Comparison of ENCODE assay signal across 25 cellular contexts in the genomic region with DNA sequence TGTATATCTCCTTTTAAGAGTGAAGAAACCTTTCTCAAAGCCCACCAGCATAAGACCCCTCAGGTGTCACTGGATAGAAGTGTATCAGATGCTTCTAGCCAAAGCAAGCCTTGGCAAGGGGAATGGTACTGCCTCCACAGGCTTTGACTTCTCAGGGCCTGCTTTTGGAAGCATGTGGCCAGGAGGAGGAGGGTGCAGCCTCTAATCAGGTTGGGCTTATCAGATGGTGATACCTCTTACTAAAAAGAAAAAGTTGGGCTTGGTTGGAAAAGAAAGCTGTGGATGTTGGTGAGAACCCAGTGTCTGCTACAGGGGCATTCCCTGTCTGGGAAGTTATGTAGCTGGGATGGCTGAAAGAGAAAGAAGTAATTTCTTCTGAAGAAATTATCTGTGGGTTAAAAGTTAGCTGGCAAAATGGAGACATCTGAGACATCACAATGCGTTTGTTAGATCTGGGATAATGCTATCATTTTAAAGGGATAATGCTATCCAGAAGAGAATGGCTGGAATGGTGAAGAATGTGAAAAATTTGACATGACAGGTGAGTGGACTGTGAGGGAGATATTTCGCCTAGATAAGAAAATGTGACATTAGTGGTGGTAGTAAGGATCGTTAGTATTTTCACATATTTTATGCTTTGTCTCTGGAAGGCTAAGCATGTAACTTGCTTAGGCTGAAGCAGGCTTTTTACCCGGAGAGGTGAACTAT. TPM values are rescaled to one million over a fixed set of nuclear protein-coding genes. Genes with fewer than 3 reads are reported as not detected.
DNase-seq lines count a peak whose midpoint lies in the region; ATAC-seq, FAIRE-seq and TF ChIP-seq lines count a peak whose summit lies in the region.
"Had no signal": no experiment of that assay in that cellular context is flagged by ENCODE, and none has a peak within 500 bp of the region (broad histone marks: within the 10 kb centered on the region; RNA-seq: fewer than 3 reads in every experiment).

No MANE protein-coding gene starts in this region.

- H3K4me1 Mint-ChIP-seq in activated naive CD4-positive, alpha-beta T cell treated with anti-CD3 and anti-CD28 coated beads for 36 hours (ENCODE audit: low read depth): peaks cover 14% of the 10 kb centered on the region

- peak; percentile 62 for FAIRE-seq in keratinocyte (lab: Jason Lieb, UNC)
- FAIRE-seq: frontal cortex had no signal

- no peaks in the 10 kb centered on the region for H3K27me3 Mint-ChIP-seq in activated naive CD4-positive, alpha-beta T cell treated with anti-CD3 and anti-CD28 coated beads for 36 hours (ENCODE audit: low read depth)
- H3K27me3 Mint-ChIP-seq: B cell had no signal

- dilution Hi-C loops in keratinocyte (cut with MboI; ENCODE audit: extremely low pct_ligation_motif_present, low sequenced_read_pairs): no loop called here

- H3K9ac ChIP-seq in SK-N-SH: no peak overlapping the region
- H3K9ac ChIP-seq in keratinocyte (ENCODE audit: control insufficient read depth, extremely low read depth, insufficient read depth, low read length): no peak overlapping the region
- H3K9ac ChIP-seq: KMS-11 had no signal

- H3K79me2 ChIP-seq in SK-N-SH (ENCODE audit: insufficient read depth) (peaks cover 100% of the 10 kb centered on the region), keratinocyte (ENCODE audit: control insufficient read depth, insufficient read depth, low read length) (peaks cover 98% of the 10 kb centered on the region)

- no peak overlapping the region for H3K4me3 Mint-ChIP-seq in activated naive CD4-positive, alpha-beta T cell treated with anti-CD3 and anti-CD28 coated beads for 36 hours
- H3K4me3 Mint-ChIP-seq: B cell had no signal

- CTCF ChIA-PET in SK-N-SH (lab: Yijun Ruan, JAX): interaction anchor here (1.8 kb wide), 1 partner anchor 55 kb away, joined by 8 read pairs; no protein-coding TSS in a partner anchor
- CTCF ChIA-PET in activated naive CD4-positive, alpha-beta T cell treated with anti-CD3 and anti-CD28 coated beads for 36 hours (lab: Charles Lee): no interaction called here

- H3K36me3 ChIP-seq in cardiac muscle cell (no peaks in the 10 kb centered on the region), heart right ventricle (no peaks in the 10 kb centered on the region), SK-N-SH (replicated peaks in 1 of 2; ENCODE audit: control insufficient read depth in 1 of 2, insufficient read depth in 2 of 2, low read length in 1 of 2) (peaks cover 0 to 10% of the 10 kb centered on the region in 2 experiments), keratinocyte (ENCODE audit: control insufficient read depth in 2 of 2, extremely low read depth in 1 of 2, insufficient read depth in 2 of 2, low read length in 2 of 2) (no peaks in the 10 kb centered on the region), upper lobe of right lung (no peaks in the 10 kb centered on the region), esophagus squamous epithelium (no peaks in the 10 kb centered on the region)
- H3K36me3 ChIP-seq: adrenal gland, esophagus muscularis mucosa, lower lobe of right lung had no signal

- TF ChIP-seq RAD21 in SK-N-SH (IDR thresholded peaks at IDR 0.05; ENCODE audit: low read length): no peak

- H3K27me3 ChIP-seq in cardiac muscle cell (no peaks in the 10 kb centered on the region), heart right ventricle (no peaks in the 10 kb centered on the region), SK-N-SH (ENCODE audit: insufficient read depth) (no peaks in the 10 kb centered on the region), keratinocyte (ENCODE audit: control insufficient read depth, extremely low read depth, insufficient read depth, low read length) (no peaks in the 10 kb centered on the region), upper lobe of right lung (no peaks in the 10 kb centered on the region), esophagus squamous epithelium (no peaks in the 10 kb centered on the region)
- H3K27me3 ChIP-seq: adrenal gland, esophagus muscularis mucosa had no signal

- H2AFZ ChIP-seq in SK-N-SH (ENCODE audit: low read depth) (no peak overlapping the region), keratinocyte (ENCODE audit: control insufficient read depth, low read length) (no peak overlapping the region)

- no peak for TF ChIP-seq POLR2A in esophagus squamous epithelium (IDR thresholded peaks at IDR 0.05)

- ATAC-seq in heart right ventricle: no peak
- peak; percentile 48 for ATAC-seq in upper lobe of right lung
- ATAC-seq: Right ventricle myocardium inferior had no signal

- H3K4me3 ChIP-seq in cardiac muscle cell (no peak overlapping the region), heart right ventricle (no peak overlapping the region), SK-N-SH (ENCODE audit: low read depth in 2 of 2, low read length in 1 of 2) (no peak overlapping the region), keratinocyte (ENCODE audit: control insufficient read depth in 2 of 3, extremely low read depth in 1 of 3, insufficient read depth in 2 of 3, low read depth in 1 of 3, low read length in 3 of 3) (no peak overlapping the region), upper lobe of right lung (no peak overlapping the region), esophagus squamous epithelium (no peak overlapping the region)
- H3K4me3 ChIP-seq: adrenal gland, esophagus muscularis mucosa, lower lobe of right lung had no signal

- H3K27ac ChIP-seq in cardiac muscle cell: peak overlapping the region; percentile 46
- no peak overlapping the region for H3K27ac ChIP-seq in heart right ventricle
- H3K27ac ChIP-seq in SK-N-SH (ENCODE audit: low read depth in 2 of 2, low read length in 1 of 2): no peak overlapping the region
- no peak overlapping the region for H3K27ac ChIP-seq in keratinocyte (ENCODE audit: control insufficient read depth, insufficient read depth, low read length)
- H3K27ac ChIP-seq in upper lobe of right lung: no peak overlapping the region
- no peak overlapping the region for H3K27ac ChIP-seq in esophagus squamous epithelium
- H3K27ac ChIP-seq: adrenal gland, esophagus muscularis mucosa, KMS-11, lower lobe of right lung had no signal

- intact Hi-C loops in heart right ventricle (cut with DNase I) (loop anchor here in 4 of 10 donors (5.0 to 10.0 kb wide), 2 partner anchors 40 to 48 kb away; no protein-coding TSS in a partner anchor), upper lobe of right lung (cut with DNase I) (no loop called here), esophagus squamous epithelium (cut with DNase I) (no loop called here)
- intact Hi-C loops in activated naive CD4-positive, alpha-beta T cell treated with anti-CD3 and anti-CD28 coated beads for 36 hours (cut with micrococcal nuclease): no loop called here

- POLR2A ChIA-PET in SK-N-SH (lab: Yijun Ruan, JAX): no interaction called here

- no peaks in the 10 kb centered on the region for H3K9me2 ChIP-seq in SK-N-SH

- no peaks in the 10 kb centered on the region for H3K9me3 Mint-ChIP-seq in activated naive CD4-positive, alpha-beta T cell treated with anti-CD3 and anti-CD28 coated beads for 36 hours

- no peak overlapping the region for H3K4me2 ChIP-seq in SK-N-SH
- no peak overlapping the region for H3K4me2 ChIP-seq in keratinocyte (ENCODE audit: control insufficient read depth, extremely low read depth, insufficient read depth, low read depth, low read length)
- H3K4me2 ChIP-seq: KMS-11 had no signal

- H3K27ac Mint-ChIP-seq in activated naive CD4-positive, alpha-beta T cell treated with anti-CD3 and anti-CD28 coated beads for 36 hours: no peak overlapping the region
- H3K27ac Mint-ChIP-seq: B cell had no signal

- H3K9me3 ChIP-seq in cardiac muscle cell (ENCODE audit: low read depth) (no peaks in the 10 kb centered on the region), heart right ventricle (no peaks in the 10 kb centered on the region), SK-N-SH (no peaks in the 10 kb centered on the region), keratinocyte (ENCODE audit: control insufficient read depth, low read depth, low read length) (no peaks in the 10 kb centered on the region), upper lobe of right lung (no peaks in the 10 kb centered on the region), esophagus squamous epithelium (no peaks in the 10 kb centered on the region)
- H3K9me3 ChIP-seq: adrenal gland, esophagus muscularis mucosa, lower lobe of right lung had no signal

- H3K9me1 ChIP-seq in keratinocyte (ENCODE audit: control insufficient read depth, extremely low read depth, insufficient read depth, low read length): peaks cover 3% of the 10 kb centered on the region

- 54 to 64% methylated on average over 4 of the region's 4 CpGs for WGBS in heart right ventricle, 2 donors
- 51% methylated on average over 4 of the region's 4 CpGs for WGBS in SK-N-SH (ENCODE audit: low lambda C conversion rate)
- 72 to 85% methylated on average over 4 of the region's 4 CpGs for WGBS in esophagus squamous epithelium, 2 donors

- TF ChIP-seq CTCF in cardiac muscle cell (IDR thresholded peaks at IDR 0.05; ENCODE audit: low read depth, low read length): no peak
- TF ChIP-seq CTCF in heart right ventricle (IDR thresholded peaks at IDR 0.05): no peak
- no peak for TF ChIP-seq CTCF in SK-N-SH (IDR thresholded peaks at IDR 0.05)
- TF ChIP-seq CTCF in keratinocyte (optimal IDR thresholded peaks at IDR 0.05 in 1 of 3, IDR thresholded peaks at IDR 0.05 in 1 of 3, conservative IDR thresholded peaks at IDR 0.05 in 1 of 3; ENCODE audit: extremely low read depth in 1 of 3, insufficient read depth in 2 of 3, low read length in 3 of 3): no peak
- no peak for TF ChIP-seq CTCF in upper lobe of right lung (IDR thresholded peaks at IDR 0.05)
- no peak for TF ChIP-seq CTCF in esophagus squamous epithelium (IDR thresholded peaks at IDR 0.05)

- TF ChIP-seq EP300 in SK-N-SH (IDR thresholded peaks at IDR 0.05; ENCODE audit: borderline replicate concordance in 1 of 2, low read depth in 1 of 2, low read length in 1 of 2): no peak

- DNase-seq in cardiac muscle cell (ENCODE audit: low read depth in 1 of 2, low spot score in 1 of 2) (no peak), heart right ventricle (no peak), SK-N-SH (peak; percentile 39), keratinocyte (ENCODE audit: low read depth, low spot score) (no peak), upper lobe of right lung (no peak), esophagus squamous epithelium (lab: John Stamatoyannopoulos, UW) (no peak)
- no peak for DNase-seq in activated effector memory CD4-positive, alpha-beta T cell treated with Interleukin-2 at 50 U/mL for 16 hours
- no peak for DNase-seq in activated naive CD4-positive, alpha-beta T cell treated with anti-CD3 and anti-CD28 coated beads for 36 hours
- DNase-seq: activated CD4-positive, alpha-beta T cell treated with anti-CD3 and anti-CD28 coated beads for 1 hour; activated gamma-delta T cell treated with Interleukin-2 at 50 U/mL for 16 hours; activated T-cell treated with anti-CD3 and anti-CD28 coated beads, Interleukin-2, amount 50 U/mL, for 1 hour; adrenal gland; DND-41; effector memory CD4-positive, alpha-beta T cell; HCEC 1CT; hippocampal formation; lower lobe of right lung; NCI-H2029; NCI-H345; NCI-H774 had no signal

- peaks cover 13% of the 10 kb centered on the region for H3F3A ChIP-seq in SK-N-SH (replicated peaks; ENCODE audit: insufficient read depth)

- H3K36me3 Mint-ChIP-seq in activated naive CD4-positive, alpha-beta T cell treated with anti-CD3 and anti-CD28 coated beads for 36 hours (ENCODE audit: low read depth): peaks cover 1% of the 10 kb centered on the region

- H4K20me1 ChIP-seq in SK-N-SH (ENCODE audit: insufficient read depth): peaks cover 96% of the 10 kb centered on the region
- H4K20me1 ChIP-seq in keratinocyte (ENCODE audit: control insufficient read depth, extremely low read depth, insufficient read depth, low read length): peaks cover 17% of the 10 kb centered on the region

- H3K4me1 ChIP-seq in cardiac muscle cell (ENCODE audit: low read depth) (peaks cover 20% of the 10 kb centered on the region), heart right ventricle (peaks cover 0 to 48% (median 29%) of the 10 kb centered on the region in 9 donors), SK-N-SH (ENCODE audit: control insufficient read depth in 1 of 2, insufficient read depth in 2 of 2, low read depth in 1 of 2, low read length in 1 of 2) (peaks cover 11% of the 10 kb centered on the region in 2 experiments; a peak in 3 of 4 replicates), keratinocyte (ENCODE audit: control insufficient read depth, extremely low read depth, insufficient read depth, low read length) (peaks cover 5% of the 10 kb centered on the region), upper lobe of right lung (peaks cover 41% of the 10 kb centered on the region), esophagus squamous epithelium (peaks cover 3 to 12% (median 6%) of the 10 kb centered on the region in 3 donors)

RNA-seq across cellular contexts. Expression of a gene that starts 7.2 kb away (rescaled TPM):
- total RNA-seq in cardiac muscle cell (469 and 608 TPM in 2 replicates), heart right ventricle (100 to 1,000 TPM; 265 to 414 (median 309) TPM), upper lobe of right lung (726 TPM), esophagus squamous epithelium (100 to 1,000 TPM; 134 to 221 (median 177) TPM)
- polyA plus RNA-seq in cardiac muscle cell (515 and 571 TPM in 2 replicates), heart right ventricle (100 to 1,000 TPM; 115 to 142 TPM), SK-N-SH (2012; rRNA removed) (408 and 424 TPM in 2 replicates), keratinocyte (376 to 561 TPM (median 531 TPM) in 3 replicates)
- 487 and 491 TPM in 2 replicates for polyA plus RNA-seq in SK-N-SH (2012; cell fraction: cytosol; rRNA removed)
- 445 and 542 TPM in 2 replicates for polyA plus RNA-seq in SK-N-SH (2012; cell fraction: nucleus; rRNA removed)
- 312 TPM for polyA plus RNA-seq in keratinocyte (2011; ENCODE audit: low read depth)
- polyA plus RNA-seq in keratinocyte (2011; cell fraction: cytosol; rRNA removed): 134 and 145 TPM in 2 replicates
- 936 and 995 TPM in 2 replicates for polyA plus RNA-seq in keratinocyte (2011; cell fraction: nucleus; rRNA removed)
- polyA plus RNA-seq in keratinocyte (2012; ENCODE audit: low replicate concordance): 212 and 429 TPM in 2 replicates
- 198 to 355 TPM (median 278 TPM) in 3 replicates for polyA minus RNA-seq in keratinocyte
- 118 TPM for polyA minus RNA-seq in keratinocyte (2011; cell fraction: cytosol; rRNA and poly(A)+ RNA removed)
- polyA minus RNA-seq in keratinocyte (2011; cell fraction: nucleus; rRNA and poly(A)+ RNA removed): 388 and 667 TPM in 2 replicates
- total RNA-seq in activated naive CD4-positive, alpha-beta T cell treated with anti-CD3 and anti-CD28 coated beads for 36 hours: 10 to 100 TPM; 38.4 to 43.5 TPM
